Comparison of ENCODE assay signal across 8 cellular contexts in genomic region chr2:226030369-226031077, GRCh38.
A peak's percentile ranks its signal among the peaks of the same experiment; 100 is the strongest.
DNase-seq lines count a peak whose midpoint lies in the region; ATAC-seq lines count a peak whose summit lies in the region.

No MANE protein-coding gene starts in this region.

- no peak for ATAC-seq in GM21390 (IDR thresholded peaks at IDR 0.05; ENCODE audit: unreplicated experiment)

- DNase-seq in COLO668 (lab: John Stamatoyannopoulos, UW; ENCODE audit: unreplicated experiment) (peak; percentile 18), adipocyte (ENCODE audit: low read depth) (no peak), iPS-NIHi7 (ENCODE audit: extremely low spot score) (peak; percentile 44), SHP77 treated with DMSO at 0.1 percent for 48 hours (lab: John Stamatoyannopoulos, UW) (no peak), NCI-H446 treated with DMSO at 0.1 percent for 48 hours (lab: John Stamatoyannopoulos, UW) (no peak)

- H3K36me3 ChIP-seq in HUES48 (ENCODE audit: control insufficient read depth, insufficient read depth, low read length) = no peaks in the 10 kb centered on the region
- H3K36me3 ChIP-seq in adipocyte (ENCODE audit: control insufficient read depth, insufficient read depth, low read length, severe bottlenecking) = no peaks in the 10 kb centered on the region
- H3K36me3 ChIP-seq in subcutaneous abdominal adipose tissue (ENCODE audit: control insufficient read depth in 5 of 5, insufficient read depth in 5 of 5, low read length in 5 of 5) = no peaks in the 10 kb centered on the region

- H3K27ac ChIP-seq in HUES48 (ENCODE audit: low read depth, low read length) (peak overlapping the region; percentile 90), subcutaneous abdominal adipose tissue (ENCODE audit: low read depth, low read length) (peak overlapping the region; percentile 80)

- peaks cover 19% of the 10 kb centered on the region for H3K4me1 ChIP-seq in HUES48 (ENCODE audit: control insufficient read depth, insufficient read depth, low read length)
- peaks cover 11% of the 10 kb centered on the region for H3K4me1 ChIP-seq in adipocyte (ENCODE audit: control insufficient read depth, insufficient read depth, low read length)
- peaks cover 0 to 20% (median 14%) of the 10 kb centered on the region in 5 donors for H3K4me1 ChIP-seq in subcutaneous abdominal adipose tissue (ENCODE audit: control insufficient read depth in 5 of 5, insufficient read depth in 5 of 5, low read length in 5 of 5)

- no peaks in the 10 kb centered on the region for H3K27me3 ChIP-seq in HUES48 (ENCODE audit: control insufficient read depth, insufficient read depth, low read length)
- no peaks in the 10 kb centered on the region for H3K27me3 ChIP-seq in adipocyte (replicated peaks; ENCODE audit: control insufficient read depth, insufficient read depth, low read length)
- no peaks in the 10 kb centered on the region for H3K27me3 ChIP-seq in subcutaneous abdominal adipose tissue (ENCODE audit: control insufficient read depth in 5 of 5, insufficient read depth in 4 of 5, low read length in 5 of 5)

- H3K4me3 ChIP-seq in HUES48 (ENCODE audit: low read depth, low read length) (peak overlapping the region; percentile 76), adipocyte (ENCODE audit: low read length) (peak overlapping the region; percentile 80), subcutaneous abdominal adipose tissue (ENCODE audit: low read depth in 1 of 5, low read length in 5 of 5) (peak overlapping the region; percentile 73 to 91 (median 82))

- H3K9ac ChIP-seq in HUES48 (ENCODE audit: low read depth, low read length) (peak overlapping the region; percentile 82), adipocyte (ENCODE audit: low read length) (no peak overlapping the region), subcutaneous abdominal adipose tissue (ENCODE audit: low read length in 5 of 5) (peak overlapping the region in 3 of 5 donors; percentile 54 to 68 (median 62))

- H3K9me3 ChIP-seq in HUES48 (ENCODE audit: control insufficient read depth, insufficient read depth, low read length) = no peaks in the 10 kb centered on the region
- H3K9me3 ChIP-seq in adipocyte (ENCODE audit: control insufficient read depth, low read length) = no peaks in the 10 kb centered on the region
- H3K9me3 ChIP-seq in subcutaneous abdominal adipose tissue (ENCODE audit: control insufficient read depth in 5 of 5, low read length in 5 of 5) = no peaks in the 10 kb centered on the region

Comparison
In these comparisons a context has a peak if more than half of its experiments do, and no peak if none do; other contexts are left out.
1. DNase-seq: peak in COLO668 (single experiment) and iPS-NIHi7 (single experiment); none in adipocyte (single experiment), SHP77 treated with DMSO at 0.1 percent for 48 hours (single experiment) and NCI-H446 treated with DMSO at 0.1 percent for 48 hours (single experiment).
2. Peak in every context shown above with its lines, with median percentiles within 50 percentile points of each other: H3K4me3 ChIP-seq.